ENCODE assay signal across 17 cellular contexts in the genomic region with DNA sequence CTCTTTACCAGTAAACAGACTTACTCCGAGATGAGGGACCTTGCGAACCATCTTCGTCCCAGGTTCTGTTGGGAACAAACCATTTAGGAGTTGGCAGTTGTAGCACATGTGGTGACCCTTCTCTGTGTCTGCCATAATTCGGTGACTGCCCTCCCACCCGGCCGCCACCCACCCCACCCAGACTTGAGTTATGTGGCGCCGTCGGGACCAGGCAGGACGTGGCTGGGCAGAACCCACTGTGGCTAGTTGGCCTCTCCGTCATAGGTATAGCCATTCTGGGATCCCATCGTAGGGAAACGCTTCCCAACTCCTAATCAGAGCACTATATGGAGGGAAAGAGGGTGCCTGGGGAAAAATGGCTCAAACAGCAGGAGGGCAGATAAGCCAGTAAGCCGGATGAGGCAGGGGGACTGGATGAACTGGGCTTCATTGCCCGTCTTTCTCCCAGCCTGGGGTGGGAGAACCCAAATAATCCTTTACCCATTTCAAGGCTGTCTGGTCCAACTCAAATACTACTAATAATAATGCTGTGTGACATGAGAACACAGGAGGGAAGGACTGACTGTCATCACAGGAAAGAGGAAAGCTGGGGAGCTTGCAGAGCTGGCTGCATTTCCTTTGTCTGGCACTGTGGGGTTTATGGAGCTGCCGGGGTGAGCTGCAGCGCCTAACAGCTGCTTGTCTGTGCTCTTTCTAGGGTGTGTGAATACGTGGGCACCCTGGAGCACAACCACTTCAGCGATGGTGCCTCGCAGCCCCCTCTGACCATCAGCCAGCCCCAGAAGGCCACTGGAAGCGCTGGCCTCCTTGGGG.
"Had no signal": no experiment of that assay in that cellular context is flagged by ENCODE, and none has a peak within 500 bp of the region (broad histone marks: within the 10 kb centered on the region; RNA-seq: fewer than 3 reads in every experiment).

No MANE protein-coding gene starts in this region.

- H3K4me3 ChIP-seq: heart left ventricle, right lobe of liver had no signal

- H3K27me3 ChIP-seq: heart left ventricle, neutrophil, right lobe of liver had no signal

- H3K27ac Mint-ChIP-seq: activated CD4-positive, alpha-beta memory T cell treated with anti-CD3 and anti-CD28 coated beads for 36 hours; activated naive CD8-positive, alpha-beta T cell treated with anti-CD3 and anti-CD28 coated beads, Interleukin-2, amount 10 ng/mL, durations not matched to agents 7 days and 5 days; activated T-cell treated with anti-CD3 and anti-CD28 coated beads, Interleukin-2, amount 50 U/mL, for 72 hours; progenitor cell of endocrine pancreas had no signal

- H3K9me3 ChIP-seq: heart left ventricle, neutrophil, right lobe of liver had no signal

- H3K27ac ChIP-seq: heart left ventricle, neutrophil, right lobe of liver had no signal

- H3K9me3 Mint-ChIP-seq: activated CD4-positive, alpha-beta memory T cell treated with anti-CD3 and anti-CD28 coated beads for 36 hours; activated naive CD8-positive, alpha-beta T cell treated with anti-CD3 and anti-CD28 coated beads, Interleukin-2, amount 10 ng/mL, durations not matched to agents 7 days and 5 days; activated T-cell treated with anti-CD3 and anti-CD28 coated beads, Interleukin-2, amount 50 U/mL, for 72 hours; naive B cell had no signal

- DNase-seq: activated CD4-positive, alpha-beta memory T cell treated with anti-CD3 and anti-CD28 coated beads for 36 hours; activated CD8-positive, alpha-beta memory T cell treated with anti-CD3 and anti-CD28 coated beads, Interleukin-2, amount 50 U/mL, for 4 hours; activated gamma-delta T cell treated with Interleukin-2 at 50 U/mL for 16 hours; activated naive CD8-positive, alpha-beta T cell treated with anti-CD3 and anti-CD28 coated beads, Interleukin-2, amount 10 ng/mL, durations not matched to agents 7 days and 5 days; activated T-cell treated with anti-CD3 and anti-CD28 coated beads, Interleukin-2, amount 50 U/mL, for 72 hours; aorta; foreskin melanocyte; heart left ventricle; midbrain; naive B cell; stimulated activated CD4-positive, alpha-beta T cell treated with anti-CD3 and anti-CD28 coated beads, Interleukin-12 subunit alpha, Interleukin-12 subunit beta, amount 100 ng/mL, for 4 hours; stimulated activated naive CD4-positive, alpha-beta T cell; T-helper 9 cell; trophoblast cell had no signal

- H3K36me3 ChIP-seq: neutrophil, right lobe of liver had no signal

- H3K4me1 ChIP-seq: heart left ventricle had no signal

- H3K36me3 Mint-ChIP-seq: activated CD4-positive, alpha-beta memory T cell treated with anti-CD3 and anti-CD28 coated beads for 36 hours; activated naive CD8-positive, alpha-beta T cell treated with anti-CD3 and anti-CD28 coated beads, Interleukin-2, amount 10 ng/mL, durations not matched to agents 7 days and 5 days; naive B cell had no signal
